20 cellular contexts compared by ENCODE assay signal in the genomic region with DNA sequence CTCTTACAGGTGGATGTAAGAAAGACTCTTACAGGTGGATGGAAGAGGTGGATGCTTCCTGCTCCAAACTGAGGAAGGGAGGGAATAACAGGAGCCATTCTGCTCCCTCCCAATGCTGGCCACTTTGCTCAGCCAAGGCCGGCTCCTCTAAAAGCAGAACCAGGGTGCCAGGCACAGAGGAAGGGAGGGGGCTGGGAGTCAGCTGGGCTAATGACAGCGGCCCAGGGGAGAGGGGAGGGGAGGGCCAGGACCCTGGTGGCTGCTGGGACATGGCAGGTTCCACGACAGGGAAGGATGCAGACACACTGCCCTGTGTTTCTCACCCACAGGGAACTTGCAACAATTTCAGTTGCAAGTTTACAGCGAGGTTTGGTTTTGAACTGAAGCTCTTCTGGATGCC.
"Had no signal": no experiment of that assay in that cellular context is flagged by ENCODE, and none has a peak within 500 bp of the region (broad histone marks: within the 10 kb centered on the region; RNA-seq: fewer than 3 reads in every experiment).

No MANE protein-coding gene starts in this region.

- H3K9me3 ChIP-seq: breast epithelium, esophagus squamous epithelium, gastrocnemius medialis, pancreas, thoracic aorta, upper lobe of left lung had no signal

- H3K4me3 ChIP-seq: breast epithelium, coronary artery, esophagus squamous epithelium, gastrocnemius medialis, pancreas, thoracic aorta, upper lobe of left lung had no signal

- H3K4me1 ChIP-seq: pancreas had no signal

- H3K4me3 Mint-ChIP-seq: activated CD4-positive, alpha-beta memory T cell treated with anti-CD3 and anti-CD28 coated beads for 36 hours; activated naive CD8-positive, alpha-beta T cell treated with anti-CD3 and anti-CD28 coated beads, Interleukin-2, amount 10 ng/mL, durations not matched to agents 7 days and 5 days had no signal

- H3K36me3 Mint-ChIP-seq: activated CD4-positive, alpha-beta memory T cell treated with anti-CD3 and anti-CD28 coated beads for 36 hours; activated naive CD8-positive, alpha-beta T cell treated with anti-CD3 and anti-CD28 coated beads, Interleukin-2, amount 10 ng/mL, durations not matched to agents 7 days and 5 days had no signal

- H3K36me3 ChIP-seq: breast epithelium, esophagus squamous epithelium, gastrocnemius medialis, pancreas, thoracic aorta, upper lobe of left lung had no signal

- ATAC-seq: gastrocnemius medialis, pancreas had no signal

- H3K27ac Mint-ChIP-seq: activated CD4-positive, alpha-beta memory T cell treated with anti-CD3 and anti-CD28 coated beads for 36 hours; activated naive CD8-positive, alpha-beta T cell treated with anti-CD3 and anti-CD28 coated beads, Interleukin-2, amount 10 ng/mL, durations not matched to agents 7 days and 5 days had no signal

- H3K9me3 Mint-ChIP-seq: activated CD4-positive, alpha-beta memory T cell treated with anti-CD3 and anti-CD28 coated beads for 36 hours had no signal

- H3K27ac ChIP-seq: breast epithelium, esophagus squamous epithelium, gastrocnemius medialis, pancreas, thoracic aorta, upper lobe of left lung had no signal

- H3K27me3 ChIP-seq: breast epithelium, esophagus squamous epithelium, gastrocnemius medialis, pancreas, upper lobe of left lung had no signal

- DNase-seq: activated CD4-positive, alpha-beta memory T cell treated with anti-CD3 and anti-CD28 coated beads for 36 hours; activated CD4-positive, alpha-beta T cell treated with anti-CD3 and anti-CD28 coated beads for 48 hours; activated CD4-positive, CD25-positive, alpha-beta regulatory T cell; activated naive CD4-positive, alpha-beta T cell treated with Interleukin-2 at 50 U/mL for 16 hours; activated naive CD8-positive, alpha-beta T cell treated with anti-CD3 and anti-CD28 coated beads, Interleukin-2, amount 10 ng/mL, durations not matched to agents 7 days and 5 days; amniotic stem cell; cerebellar nuclear complex; esophagus squamous epithelium; gastrocnemius medialis; hippocampal formation; mammary epithelial cell; pancreas; right cardiac atrium; stimulated activated CD4-positive, alpha-beta T cell treated with anti-CD3 and anti-CD28 coated beads, Interleukin-4, amount 100 ng/mL, for 24 hours; stimulated activated naive CD4-positive, alpha-beta T cell treated with Interleukin-2 at 50 U/mL for 16 hours; T-helper 9 cell; upper lobe of left lung had no signal
